ENCODE assay signal across 1 cellular context in the genomic region with DNA sequence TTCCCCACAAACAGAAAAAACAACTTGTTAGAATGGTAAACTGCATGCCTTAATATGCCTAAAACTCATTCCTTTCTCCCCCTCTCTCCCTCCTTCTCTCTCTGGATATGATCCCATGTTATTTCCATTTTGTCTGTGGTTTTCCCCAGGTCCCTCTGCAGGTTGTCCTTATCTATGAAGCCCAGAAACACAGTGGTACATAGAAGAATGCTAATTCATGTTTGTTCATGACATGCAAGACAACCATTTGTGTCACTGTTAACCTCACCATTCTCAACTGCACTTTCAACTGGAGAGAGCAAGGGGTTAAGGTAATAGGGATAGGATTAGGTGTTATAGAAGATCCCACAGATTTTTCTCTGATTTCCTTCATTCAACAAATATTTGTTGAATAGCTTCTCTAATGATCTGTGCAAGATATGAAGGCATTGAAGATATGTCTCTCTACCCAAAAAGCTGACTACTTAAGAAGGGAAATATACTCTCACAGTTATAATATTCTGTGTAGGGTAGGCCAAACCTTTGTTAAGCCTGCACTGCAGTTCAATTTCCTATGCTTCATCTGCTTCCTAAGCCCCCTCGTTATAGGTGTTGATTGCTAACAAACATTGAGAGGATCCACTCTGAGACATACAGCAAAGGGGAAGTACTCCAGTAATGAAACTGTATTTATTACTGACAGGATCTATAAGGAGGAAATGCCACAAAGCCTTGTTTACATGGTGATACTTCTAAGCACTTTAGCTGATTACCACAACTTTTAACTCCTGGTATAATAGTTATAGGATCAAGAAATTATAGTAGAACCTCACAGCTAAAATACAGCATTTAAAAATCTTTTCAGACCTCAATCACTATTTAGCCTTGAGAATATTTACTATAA.
TF ChIP-seq lines count a peak whose summit lies in the region.

No MANE protein-coding gene starts in this region.

TF ChIP-seq in K562, 482 proteins besides CTCF, POLR2A, EP300 and RAD21 (continued from another document and continues in another):
- TF ChIP-seq, protein P1, sequence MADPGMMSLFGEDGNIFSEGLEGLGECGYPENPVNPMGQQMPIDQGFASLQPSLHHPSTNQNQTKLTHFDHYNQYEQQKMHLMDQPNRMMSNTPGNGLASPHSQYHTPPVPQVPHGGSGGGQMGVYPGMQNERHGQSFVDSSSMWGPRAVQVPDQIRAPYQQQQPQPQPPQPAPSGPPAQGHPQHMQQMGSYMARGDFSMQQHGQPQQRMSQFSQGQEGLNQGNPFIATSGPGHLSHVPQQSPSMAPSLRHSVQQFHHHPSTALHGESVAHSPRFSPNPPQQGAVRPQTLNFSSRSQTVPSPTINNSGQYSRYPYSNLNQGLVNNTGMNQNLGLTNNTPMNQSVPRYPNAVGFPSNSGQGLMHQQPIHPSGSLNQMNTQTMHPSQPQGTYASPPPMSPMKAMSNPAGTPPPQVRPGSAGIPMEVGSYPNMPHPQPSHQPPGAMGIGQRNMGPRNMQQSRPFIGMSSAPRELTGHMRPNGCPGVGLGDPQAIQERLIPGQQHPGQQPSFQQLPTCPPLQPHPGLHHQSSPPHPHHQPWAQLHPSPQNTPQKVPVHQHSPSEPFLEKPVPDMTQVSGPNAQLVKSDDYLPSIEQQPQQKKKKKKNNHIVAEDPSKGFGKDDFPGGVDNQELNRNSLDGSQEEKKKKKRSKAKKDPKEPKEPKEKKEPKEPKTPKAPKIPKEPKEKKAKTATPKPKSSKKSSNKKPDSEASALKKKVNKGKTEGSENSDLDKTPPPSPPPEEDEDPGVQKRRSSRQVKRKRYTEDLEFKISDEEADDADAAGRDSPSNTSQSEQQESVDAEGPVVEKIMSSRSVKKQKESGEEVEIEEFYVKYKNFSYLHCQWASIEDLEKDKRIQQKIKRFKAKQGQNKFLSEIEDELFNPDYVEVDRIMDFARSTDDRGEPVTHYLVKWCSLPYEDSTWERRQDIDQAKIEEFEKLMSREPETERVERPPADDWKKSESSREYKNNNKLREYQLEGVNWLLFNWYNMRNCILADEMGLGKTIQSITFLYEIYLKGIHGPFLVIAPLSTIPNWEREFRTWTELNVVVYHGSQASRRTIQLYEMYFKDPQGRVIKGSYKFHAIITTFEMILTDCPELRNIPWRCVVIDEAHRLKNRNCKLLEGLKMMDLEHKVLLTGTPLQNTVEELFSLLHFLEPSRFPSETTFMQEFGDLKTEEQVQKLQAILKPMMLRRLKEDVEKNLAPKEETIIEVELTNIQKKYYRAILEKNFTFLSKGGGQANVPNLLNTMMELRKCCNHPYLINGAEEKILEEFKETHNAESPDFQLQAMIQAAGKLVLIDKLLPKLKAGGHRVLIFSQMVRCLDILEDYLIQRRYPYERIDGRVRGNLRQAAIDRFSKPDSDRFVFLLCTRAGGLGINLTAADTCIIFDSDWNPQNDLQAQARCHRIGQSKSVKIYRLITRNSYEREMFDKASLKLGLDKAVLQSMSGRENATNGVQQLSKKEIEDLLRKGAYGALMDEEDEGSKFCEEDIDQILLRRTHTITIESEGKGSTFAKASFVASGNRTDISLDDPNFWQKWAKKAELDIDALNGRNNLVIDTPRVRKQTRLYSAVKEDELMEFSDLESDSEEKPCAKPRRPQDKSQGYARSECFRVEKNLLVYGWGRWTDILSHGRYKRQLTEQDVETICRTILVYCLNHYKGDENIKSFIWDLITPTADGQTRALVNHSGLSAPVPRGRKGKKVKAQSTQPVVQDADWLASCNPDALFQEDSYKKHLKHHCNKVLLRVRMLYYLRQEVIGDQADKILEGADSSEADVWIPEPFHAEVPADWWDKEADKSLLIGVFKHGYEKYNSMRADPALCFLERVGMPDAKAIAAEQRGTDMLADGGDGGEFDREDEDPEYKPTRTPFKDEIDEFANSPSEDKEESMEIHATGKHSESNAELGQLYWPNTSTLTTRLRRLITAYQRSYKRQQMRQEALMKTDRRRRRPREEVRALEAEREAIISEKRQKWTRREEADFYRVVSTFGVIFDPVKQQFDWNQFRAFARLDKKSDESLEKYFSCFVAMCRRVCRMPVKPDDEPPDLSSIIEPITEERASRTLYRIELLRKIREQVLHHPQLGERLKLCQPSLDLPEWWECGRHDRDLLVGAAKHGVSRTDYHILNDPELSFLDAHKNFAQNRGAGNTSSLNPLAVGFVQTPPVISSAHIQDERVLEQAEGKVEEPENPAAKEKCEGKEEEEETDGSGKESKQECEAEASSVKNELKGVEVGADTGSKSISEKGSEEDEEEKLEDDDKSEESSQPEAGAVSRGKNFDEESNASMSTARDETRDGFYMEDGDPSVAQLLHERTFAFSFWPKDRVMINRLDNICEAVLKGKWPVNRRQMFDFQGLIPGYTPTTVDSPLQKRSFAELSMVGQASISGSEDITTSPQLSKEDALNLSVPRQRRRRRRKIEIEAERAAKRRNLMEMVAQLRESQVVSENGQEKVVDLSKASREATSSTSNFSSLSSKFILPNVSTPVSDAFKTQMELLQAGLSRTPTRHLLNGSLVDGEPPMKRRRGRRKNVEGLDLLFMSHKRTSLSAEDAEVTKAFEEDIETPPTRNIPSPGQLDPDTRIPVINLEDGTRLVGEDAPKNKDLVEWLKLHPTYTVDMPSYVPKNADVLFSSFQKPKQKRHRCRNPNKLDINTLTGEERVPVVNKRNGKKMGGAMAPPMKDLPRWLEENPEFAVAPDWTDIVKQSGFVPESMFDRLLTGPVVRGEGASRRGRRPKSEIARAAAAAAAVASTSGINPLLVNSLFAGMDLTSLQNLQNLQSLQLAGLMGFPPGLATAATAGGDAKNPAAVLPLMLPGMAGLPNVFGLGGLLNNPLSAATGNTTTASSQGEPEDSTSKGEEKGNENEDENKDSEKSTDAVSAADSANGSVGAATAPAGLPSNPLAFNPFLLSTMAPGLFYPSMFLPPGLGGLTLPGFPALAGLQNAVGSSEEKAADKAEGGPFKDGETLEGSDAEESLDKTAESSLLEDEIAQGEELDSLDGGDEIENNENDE (IDR thresholded peaks at IDR 0.05; ENCODE audit: low read depth, low read length) = peak; percentile 38
- no peak for TF ChIP-seq ERF (CRISPR knock-in tag; IDR thresholded peaks at IDR 0.05)
- TF ChIP-seq KLF16 (IDR thresholded peaks at IDR 0.05) = peak; percentile 83
- TF ChIP-seq, protein P2, sequence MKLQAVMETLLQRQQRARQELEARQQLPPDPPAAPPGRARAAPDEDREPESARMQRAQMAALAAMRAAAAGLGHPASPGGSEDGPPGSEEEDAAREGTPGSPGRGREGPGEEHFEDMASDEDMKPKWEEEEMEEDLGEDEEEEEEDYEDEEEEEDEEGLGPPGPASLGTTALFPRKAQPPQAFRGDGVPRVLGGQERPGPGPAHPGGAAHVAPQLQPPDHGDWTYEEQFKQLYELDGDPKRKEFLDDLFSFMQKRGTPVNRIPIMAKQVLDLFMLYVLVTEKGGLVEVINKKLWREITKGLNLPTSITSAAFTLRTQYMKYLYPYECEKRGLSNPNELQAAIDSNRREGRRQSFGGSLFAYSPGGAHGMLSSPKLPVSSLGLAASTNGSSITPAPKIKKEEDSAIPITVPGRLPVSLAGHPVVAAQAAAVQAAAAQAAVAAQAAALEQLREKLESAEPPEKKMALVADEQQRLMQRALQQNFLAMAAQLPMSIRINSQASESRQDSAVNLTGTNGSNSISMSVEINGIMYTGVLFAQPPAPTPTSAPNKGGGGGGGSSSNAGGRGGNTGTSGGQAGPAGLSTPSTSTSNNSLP (IDR thresholded peaks at IDR 0.05; ENCODE audit: borderline replicate concordance, low read depth, low read length) = peak; percentile 44; the same call in 1 of the 2 replicates
- TF ChIP-seq PHF21A (IDR thresholded peaks at IDR 0.05; ENCODE audit: borderline replicate concordance, low read depth) = no peak
- TF ChIP-seq, protein P3, sequence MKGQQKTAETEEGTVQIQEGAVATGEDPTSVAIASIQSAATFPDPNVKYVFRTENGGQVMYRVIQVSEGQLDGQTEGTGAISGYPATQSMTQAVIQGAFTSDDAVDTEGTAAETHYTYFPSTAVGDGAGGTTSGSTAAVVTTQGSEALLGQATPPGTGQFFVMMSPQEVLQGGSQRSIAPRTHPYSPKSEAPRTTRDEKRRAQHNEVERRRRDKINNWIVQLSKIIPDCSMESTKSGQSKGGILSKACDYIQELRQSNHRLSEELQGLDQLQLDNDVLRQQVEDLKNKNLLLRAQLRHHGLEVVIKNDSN (CRISPR knock-in tag; IDR thresholded peaks at IDR 0.05) = no peak
- TF ChIP-seq, protein P4, sequence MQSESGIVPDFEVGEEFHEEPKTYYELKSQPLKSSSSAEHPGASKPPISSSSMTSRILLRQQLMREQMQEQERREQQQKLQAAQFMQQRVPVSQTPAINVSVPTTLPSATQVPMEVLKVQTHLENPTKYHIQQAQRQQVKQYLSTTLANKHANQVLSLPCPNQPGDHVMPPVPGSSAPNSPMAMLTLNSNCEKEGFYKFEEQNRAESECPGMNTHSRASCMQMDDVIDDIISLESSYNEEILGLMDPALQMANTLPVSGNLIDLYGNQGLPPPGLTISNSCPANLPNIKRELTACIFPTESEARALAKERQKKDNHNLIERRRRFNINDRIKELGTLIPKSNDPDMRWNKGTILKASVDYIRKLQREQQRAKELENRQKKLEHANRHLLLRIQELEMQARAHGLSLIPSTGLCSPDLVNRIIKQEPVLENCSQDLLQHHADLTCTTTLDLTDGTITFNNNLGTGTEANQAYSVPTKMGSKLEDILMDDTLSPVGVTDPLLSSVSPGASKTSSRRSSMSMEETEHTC (IDR thresholded peaks at IDR 0.05) = no peak
- peak; percentile 97 for TF ChIP-seq GATAD2A (IDR thresholded peaks at IDR 0.05)
- no peak for TF ChIP-seq ZNF140 (CRISPR knock-in tag; IDR thresholded peaks at IDR 0.05)
- no peak for TF ChIP-seq ZKSCAN1 (IDR thresholded peaks at IDR 0.05; ENCODE audit: low read depth, low read length)
- TF ChIP-seq ZC3H4 (CRISPR knock-in tag; IDR thresholded peaks at IDR 0.05; ENCODE audit: borderline replicate concordance) = no peak
- TF ChIP-seq HDAC6 (IDR thresholded peaks at IDR 0.05; ENCODE audit: low read depth, low read length) = no peak
- TF ChIP-seq SMARCC2 (IDR thresholded peaks at IDR 0.05; ENCODE audit: low read depth) = peak; percentile 91
- TF ChIP-seq, protein P5, sequence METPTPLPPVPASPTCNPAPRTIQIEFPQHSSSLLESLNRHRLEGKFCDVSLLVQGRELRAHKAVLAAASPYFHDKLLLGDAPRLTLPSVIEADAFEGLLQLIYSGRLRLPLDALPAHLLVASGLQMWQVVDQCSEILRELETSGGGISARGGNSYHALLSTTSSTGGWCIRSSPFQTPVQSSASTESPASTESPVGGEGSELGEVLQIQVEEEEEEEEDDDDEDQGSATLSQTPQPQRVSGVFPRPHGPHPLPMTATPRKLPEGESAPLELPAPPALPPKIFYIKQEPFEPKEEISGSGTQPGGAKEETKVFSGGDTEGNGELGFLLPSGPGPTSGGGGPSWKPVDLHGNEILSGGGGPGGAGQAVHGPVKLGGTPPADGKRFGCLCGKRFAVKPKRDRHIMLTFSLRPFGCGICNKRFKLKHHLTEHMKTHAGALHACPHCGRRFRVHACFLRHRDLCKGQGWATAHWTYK (CRISPR knock-in tag; IDR thresholded peaks at IDR 0.05) = no peak
- peak; percentile 63 for TF ChIP-seq DACH1 (IDR thresholded peaks at IDR 0.05; ENCODE audit: partially characterized antibody)
- peak; percentile 53 for TF ChIP-seq NEUROD1 (IDR thresholded peaks at IDR 0.05; ENCODE audit: borderline replicate concordance, low read depth, low read length, partially characterized antibody)
- peak; percentile 98 for TF ChIP-seq LEF1 (IDR thresholded peaks at IDR 0.05)
- no peak for TF ChIP-seq ATF1 (CRISPR knock-in tag; IDR thresholded peaks at IDR 0.05)
- TF ChIP-seq ATF1 (tag; IDR thresholded peaks at IDR 0.05) = peak; percentile 81
- TF ChIP-seq SIN3A (IDR thresholded peaks at IDR 0.05; ENCODE audit: borderline replicate concordance in 2 of 2, control insufficient read depth in 1 of 2, low read depth in 2 of 2, low read length in 2 of 2) = no peak
- peak; percentile 99 for TF ChIP-seq KDM1A (IDR thresholded peaks at IDR 0.05)
- no peak for TF ChIP-seq ZC3H11A (IDR thresholded peaks at IDR 0.05; ENCODE audit: low read depth, low read length)
